18 cellular contexts compared by ENCODE assay signal in genomic region chrX:38279188-38279587, GRCh38. TPM values are rescaled to one million over a fixed set of nuclear protein-coding genes. Genes with fewer than 3 reads are reported as not detected.
A peak's percentile ranks its signal among the peaks of the same experiment; 100 is the strongest.
DNase-seq lines count a peak whose midpoint lies in the region; ATAC-seq, FAIRE-seq and TF ChIP-seq lines count a peak whose summit lies in the region.
"Had no signal": no experiment of that assay in that cellular context is flagged by ENCODE, and none has a peak within 500 bp of the region (broad histone marks: within the 10 kb centered on the region; RNA-seq: fewer than 3 reads in every experiment).

No MANE protein-coding gene starts in this region.

- H3K4me2 ChIP-seq in A549 = peak overlapping the region; percentile 35; the same call in 1 of the 3 replicates
- no peak overlapping the region for H3K4me2 ChIP-seq in neural progenitor cell
- H3K4me2 ChIP-seq: PC-9 had no signal

- H3K27me3 Mint-ChIP-seq in neural progenitor cell (ENCODE audit: insufficient read depth, low read depth) (no peaks in the 10 kb centered on the region), natural killer cell (ENCODE audit: low read depth in 2 of 2) (no peaks in the 10 kb centered on the region)

- H3K36me3 ChIP-seq in HUES48 (ENCODE audit: control insufficient read depth, insufficient read depth, low read length) (no peaks in the 10 kb centered on the region), neural progenitor cell (no peaks in the 10 kb centered on the region)
- H3K36me3 ChIP-seq: HAP-1 had no signal

- H3K27me3 ChIP-seq in HUES48 (ENCODE audit: control insufficient read depth, insufficient read depth, low read length) (no peaks in the 10 kb centered on the region), neural progenitor cell (no peaks in the 10 kb centered on the region)

- H3K9ac ChIP-seq in HUES48 (ENCODE audit: low read depth, low read length) = 0 out of 2 replicates have a peak overlapping the region, but pooled peaks have one; percentile 5
- no peak overlapping the region for H3K9ac ChIP-seq in neural progenitor cell

- H3F3A ChIP-seq in neural progenitor cell (ENCODE audit: low read depth) = no peaks in the 10 kb centered on the region

- no peak for FAIRE-seq in A549 (lab: Jason Lieb, UNC)
- FAIRE-seq: G401.6 had no signal

- H3K4me3 ChIP-seq in A549 (no peak overlapping the region), HUES48 (ENCODE audit: low read depth, low read length) (no peak overlapping the region), choroid plexus epithelial cell (ENCODE audit: low read depth, low read length) (no peak overlapping the region), neural progenitor cell (no peak overlapping the region)
- H3K4me3 ChIP-seq: HAP-1, PC-9 had no signal

- H3K4me3 Mint-ChIP-seq in neural progenitor cell = no peak overlapping the region
- no peak overlapping the region for H3K4me3 Mint-ChIP-seq in natural killer cell

- H3K79me2 ChIP-seq in neural progenitor cell (ENCODE audit: low read depth) = no peaks in the 10 kb centered on the region

- H3K4me1 Mint-ChIP-seq in neural progenitor cell = peaks cover 5% of the 10 kb centered on the region
- no peaks in the 10 kb centered on the region for H3K4me1 Mint-ChIP-seq in natural killer cell

- 83% methylated on average over 1 of the region's 2 CpGs for WGBS in A549 (ENCODE audit: missing lambda C conversion rate)

- no peaks in the 10 kb centered on the region for H3K9me3 Mint-ChIP-seq in neural progenitor cell
- no peaks in the 10 kb centered on the region for H3K9me3 Mint-ChIP-seq in natural killer cell

- CTCF ChIA-PET in A549 (lab: Yijun Ruan, JAX) = no interaction called here

- H3K4me1 ChIP-seq in A549 (peaks cover 51% of the 10 kb centered on the region), HUES48 (ENCODE audit: control insufficient read depth, insufficient read depth, low read length) (peaks cover 15% of the 10 kb centered on the region), neural progenitor cell (no peaks in the 10 kb centered on the region)

- H3K27ac Mint-ChIP-seq in neural progenitor cell (no peak overlapping the region), natural killer cell (no peak overlapping the region)

- no peak overlapping the region for H2AFZ ChIP-seq in neural progenitor cell (replicated peaks)
- H2AFZ ChIP-seq: PC-9 had no signal

- TF ChIP-seq CTCF in A549 (IDR thresholded peaks at IDR 0.05) (no peak), choroid plexus epithelial cell (conservative IDR thresholded peaks at IDR 0.05; ENCODE audit: low read depth, low read length) (no peak), neural progenitor cell (IDR thresholded peaks at IDR 0.05) (no peak), natural killer cell (IDR thresholded peaks at IDR 0.05) (no peak)

- no peak for TF ChIP-seq EP300 in A549 (IDR thresholded peaks at IDR 0.05)

- no peaks in the 10 kb centered on the region for H4K20me1 ChIP-seq in neural progenitor cell (ENCODE audit: low read depth)

- intact Hi-C loops in natural killer cell (cut with micrococcal nuclease) = no loop called here

- ATAC-seq in A549 (no peak), natural killer cell (no peak)

- H3K36me3 Mint-ChIP-seq in neural progenitor cell (no peaks in the 10 kb centered on the region), natural killer cell (no peaks in the 10 kb centered on the region)

- TF ChIP-seq POLR2A in A549 (IDR thresholded peaks at IDR 0.05; ENCODE audit: low read length) = no peak

- TF ChIP-seq RAD21 in A549 (conservative IDR thresholded peaks at IDR 0.05 in 1 of 2, IDR thresholded peaks at IDR 0.05 in 1 of 2) = no peak

- H3K9me3 ChIP-seq in A549 (no peaks in the 10 kb centered on the region), HUES48 (ENCODE audit: control insufficient read depth, insufficient read depth, low read length) (no peaks in the 10 kb centered on the region), neural progenitor cell (ENCODE audit: low read depth) (no peaks in the 10 kb centered on the region)
- H3K9me3 ChIP-seq: HAP-1 had no signal

- POLR2A ChIA-PET in A549 (lab: Yijun Ruan, JAX) = no interaction called here

- peak in 1 of 2 experiments; percentile 5 for DNase-seq in A549 (ENCODE audit: low read depth in 1 of 2, low spot score in 1 of 2)
- DNase-seq in choroid plexus epithelial cell (ENCODE audit: low read depth) = peak; percentile 53
- peak; percentile 4 for DNase-seq in neural progenitor cell (ENCODE audit: low spot score)
- DNase-seq in SW480 (ENCODE audit: low spot score) = no peak
- DNase-seq in natural killer cell = no peak
- no peak for DNase-seq in iPS-NIHi7 (ENCODE audit: extremely low spot score)
- DNase-seq: AML-193, DMS 273 treated with DMSO at 0.1 percent for 48 hours, DND-41, KBM-7, NCI-H1694 treated with DMSO at 0.1 percent for 48 hours, NCI-H2227 treated with DMSO at 0.1 percent for 48 hours, NCI-H510A treated with DMSO at 0.1 percent for 48 hours, PC-9 had no signal

- H3K27ac ChIP-seq in A549 (0 out of 6 replicates have a peak overlapping the region, but pooled peaks of 1 of the 2 experiments have one; percentile 18), HUES48 (ENCODE audit: low read depth, low read length) (no peak overlapping the region), neural progenitor cell (no peak overlapping the region)
- H3K27ac ChIP-seq: C4-2B, PC-9 had no signal

TF ChIP-seq in A549, 52 proteins besides CTCF, POLR2A, EP300 and RAD21:
- TF ChIP-seq CBX8 (IDR thresholded peaks at IDR 0.05) = no peak
- no peak for TF ChIP-seq TP53 (CRISPR knock-in tag; IDR thresholded peaks at IDR 0.05)
- no peak for TF ChIP-seq ZNF302 (CRISPR knock-in tag; IDR thresholded peaks at IDR 0.05)
- TF ChIP-seq TFCP2L1 (CRISPR knock-in tag; IDR thresholded peaks at IDR 0.05) = no peak
- no peak for TF ChIP-seq RARB (CRISPR knock-in tag; IDR thresholded peaks at IDR 0.05)
- TF ChIP-seq CHD2 (IDR thresholded peaks at IDR 0.05; ENCODE audit: low read length, partially characterized antibody) = no peak
- no peak for TF ChIP-seq HOXB5 (CRISPR knock-in tag; IDR thresholded peaks at IDR 0.05)
- no peak for TF ChIP-seq EHF (CRISPR knock-in tag; IDR thresholded peaks at IDR 0.05)
- no peak for TF ChIP-seq MAFK (IDR thresholded peaks at IDR 0.05; ENCODE audit: partially characterized antibody)
- no peak for TF ChIP-seq HOXA7 (CRISPR knock-in tag; IDR thresholded peaks at IDR 0.05)
- no peak for TF ChIP-seq E2F6 (IDR thresholded peaks at IDR 0.05; ENCODE audit: borderline replicate concordance, low read depth)
- no peak for TF ChIP-seq FOSL2 (IDR thresholded peaks at IDR 0.05)
- TF ChIP-seq FOSL2 (CRISPR knock-in tag; IDR thresholded peaks at IDR 0.05) = no peak

RNA-seq across cellular contexts. Expression of gene RPGR, which starts 48.1 kb away (rescaled TPM):
- polyA plus RNA-seq in A549 (2011; rRNA removed) (7.7 and 10.5 TPM in 2 replicates), A549 (2017; fragmentation: RNase III; extraction: RNeasy Plus Mini Kit Qiagen cat#74134 plus additional on column Dnase treatment) (8.1 to 8.5 TPM (median 8.1 TPM) in 3 replicates)
- 1.3 and 1.5 TPM in 2 replicates for polyA plus RNA-seq in A549 (2012; cell fraction: cytosol; rRNA removed)
- 2.0 and 2.1 TPM in 2 replicates for polyA plus RNA-seq in A549 (2012; cell fraction: nucleus; rRNA removed)
- 4.3 and 4.5 TPM in 2 replicates for polyA minus RNA-seq in A549 (2011; rRNA and poly(A)+ RNA removed)
- total RNA-seq in neural progenitor cell (ENCODE audit: low replicate concordance) (16.9 and 17.4 TPM in 2 replicates), natural killer cell (10 to 100 TPM; 20.8 to 33.7 (median 29.0) TPM)
- total RNA-seq: PC-9 had no signal

RNA-seq across cellular contexts. Expression of gene SRPX, which starts 58.5 kb away (rescaled TPM):
- polyA plus RNA-seq in A549 (2011; rRNA removed) (1.8 and 1.9 TPM in 2 replicates), A549 (2017; fragmentation: RNase III; extraction: RNeasy Plus Mini Kit Qiagen cat#74134 plus additional on column Dnase treatment) (2.7 to 4.4 TPM (median 3.8 TPM) in 3 replicates)
- 1.3 and 1.6 TPM in 2 replicates for polyA plus RNA-seq in A549 (2012; cell fraction: cytosol; rRNA removed)
- polyA plus RNA-seq in A549 (2012; cell fraction: nucleus; rRNA removed) = 2.2 and 4.0 TPM in 2 replicates
- 1.1 and 1.3 TPM in 2 replicates for polyA minus RNA-seq in A549 (2011; rRNA and poly(A)+ RNA removed)
- total RNA-seq in neural progenitor cell (ENCODE audit: low replicate concordance) (3.2 and 4.8 TPM in 2 replicates), natural killer cell (under 1 TPM in 1 of 3 donors, not detected in 2; 0.20 TPM)
- total RNA-seq: PC-9 had no signal

Comparison
In these comparisons a context has a peak if more than half of its experiments do, and no peak if none do; other contexts are left out.
1. DNase-seq: peak in choroid plexus epithelial cell (single experiment) and neural progenitor cell (single experiment); none in SW480 (single experiment), natural killer cell (single experiment) and iPS-NIHi7 (single experiment).